Comparison of ENCODE assay signal across 24 cellular contexts in genomic region chr12:103973909-103974308, GRCh38. TPM values are rescaled to one million over a fixed set of nuclear protein-coding genes. Genes with fewer than 3 reads are reported as not detected.
DNase-seq lines count a peak whose midpoint lies in the region; ATAC-seq, FAIRE-seq and TF ChIP-seq lines count a peak whose summit lies in the region.
"Had no signal": no experiment of that assay in that cellular context is flagged by ENCODE, and none has a peak within 500 bp of the region (broad histone marks: within the 10 kb centered on the region; RNA-seq: fewer than 3 reads in every experiment).

No MANE protein-coding gene starts in this region.

- no peak overlapping the region for H3K4me3 Mint-ChIP-seq in activated naive CD4-positive, alpha-beta T cell treated with anti-CD3 and anti-CD28 coated beads, Interleukin-2, amount 50 U/mL, for 24 hours
- no peak overlapping the region for H3K4me3 Mint-ChIP-seq in activated naive CD4-positive, alpha-beta T cell treated with anti-CD3 and anti-CD28 coated beads for 36 hours
- H3K4me3 Mint-ChIP-seq in endodermal cell (no peak overlapping the region), type B pancreatic cell (no peak overlapping the region)
- H3K4me3 Mint-ChIP-seq: HFFc6, T-cell had no signal

- H3K9ac ChIP-seq in K562 (ENCODE audit: insufficient read depth in 1 of 2, low read depth in 2 of 2, low read length in 2 of 2) (no peak overlapping the region), endodermal cell (ENCODE audit: extremely low read depth, low read length, poor library complexity, severe bottlenecking) (no peak overlapping the region)

- no peak for TF ChIP-seq RAD21 in K562 (CRISPR knock-in tag; conservative IDR thresholded peaks at IDR 0.05 in 1 of 2, IDR thresholded peaks at IDR 0.05 in 1 of 2)

- peaks cover 21 to 22% of the 10 kb centered on the region in 2 experiments; a peak in 4 of 5 replicates for H3K4me1 ChIP-seq in K562 (replicated peaks in 1 of 2; ENCODE audit: control insufficient read depth in 2 of 2, insufficient read depth in 2 of 2, low read length in 2 of 2)
- H3K4me1 ChIP-seq in endodermal cell (ENCODE audit: control insufficient read depth, insufficient read depth, low read length), result peaks cover 5% of the 10 kb centered on the region

- H3K36me3 ChIP-seq in K562 (ENCODE audit: control insufficient read depth, insufficient read depth, low read length) (peaks cover 71% of the 10 kb centered on the region), endodermal cell (ENCODE audit: control insufficient read depth, insufficient read depth, low read length) (peaks cover 56% of the 10 kb centered on the region)

- no peak for TF ChIP-seq POLR2A in K562 (conservative IDR thresholded peaks at IDR 0.05)

- no TSS peak for BruUV-seq in K562 (replicated peaks; lab: Mats Ljungman, UMichigan)

- peaks cover 63% of the 10 kb centered on the region for H3K4me1 Mint-ChIP-seq in activated naive CD4-positive, alpha-beta T cell treated with anti-CD3 and anti-CD28 coated beads, Interleukin-2, amount 50 U/mL, for 24 hours
- H3K4me1 Mint-ChIP-seq in activated naive CD4-positive, alpha-beta T cell treated with anti-CD3 and anti-CD28 coated beads for 36 hours (ENCODE audit: low read depth), result peaks cover 37% of the 10 kb centered on the region
- H3K4me1 Mint-ChIP-seq in endodermal cell, result peaks cover 20% of the 10 kb centered on the region
- H3K4me1 Mint-ChIP-seq in type B pancreatic cell (ENCODE audit: unreplicated experiment), result peaks cover 5% of the 10 kb centered on the region

- H4K20me1 ChIP-seq in K562 (replicated peaks; ENCODE audit: control insufficient read depth, insufficient read depth, low read length), result no peaks in the 10 kb centered on the region; the same call in 1 of the 2 replicates

- peaks cover 89% of the 10 kb centered on the region for H3K79me2 ChIP-seq in K562 (ENCODE audit: control insufficient read depth, insufficient read depth, low read length)

- CTCF ChIA-PET in activated naive CD4-positive, alpha-beta T cell treated with anti-CD3 and anti-CD28 coated beads for 36 hours (lab: Charles Lee), result interaction anchor here (0.6 to 1.5 kb wide), 4 partner anchors 42 to 135 kb away, joined by 3 to 4 read pairs (median 3); no protein-coding TSS in a partner anchor
- CTCF ChIA-PET in K562 (lab: Yijun Ruan, JAX; ENCODE audit: low intra/inter-chr PET ratio), result no interaction called here

- intact Hi-C loops in activated naive CD4-positive, alpha-beta T cell treated with anti-CD3 and anti-CD28 coated beads for 36 hours (cut with micrococcal nuclease), result no loop called here
- intact Hi-C loops in K562 (cut with micrococcal nuclease), result no loop called here

- FAIRE-seq in K562 (lab: Jason Lieb, UNC), result no peak
- FAIRE-seq: GM12892, H54, RCC 7860 had no signal

- no peak overlapping the region for H3K27ac ChIP-seq in K562 (ENCODE audit: extremely low read depth, low read depth, low read length)
- no peak overlapping the region for H3K27ac ChIP-seq in endodermal cell (ENCODE audit: low read depth, low read length)

- 50% methylated on average over 2 of the region's 2 CpGs for WGBS in K562 (ENCODE audit: insufficient coverage, low coverage, missing lambda C conversion rate)
- WGBS in endodermal cell (ENCODE audit: insufficient coverage in 1 of 2, insufficient read length in 1 of 2), 2 experiments, result 63% methylated on average over 2 of the region's 2 CpGs; no CpG with 5 or more reads in 1 of the 2 experiments

- ATAC-seq in K562 (peak; percentile 17; the same call in 1 of the 3 replicates), HG03175 (IDR thresholded peaks at IDR 0.05; ENCODE audit: unreplicated experiment) (no peak)
- ATAC-seq: T-cell had no signal

- peak overlapping the region; percentile 59 for H3K27ac Mint-ChIP-seq in activated naive CD4-positive, alpha-beta T cell treated with anti-CD3 and anti-CD28 coated beads, Interleukin-2, amount 50 U/mL, for 24 hours
- H3K27ac Mint-ChIP-seq in activated naive CD4-positive, alpha-beta T cell treated with anti-CD3 and anti-CD28 coated beads for 36 hours, result no peak overlapping the region
- H3K27ac Mint-ChIP-seq in endodermal cell, result peak overlapping the region; percentile 52
- peak overlapping the region; percentile 58 for H3K27ac Mint-ChIP-seq in type B pancreatic cell
- H3K27ac Mint-ChIP-seq: HFFc6, T-cell had no signal

- no peaks in the 10 kb centered on the region for H3K9me3 Mint-ChIP-seq in activated naive CD4-positive, alpha-beta T cell treated with anti-CD3 and anti-CD28 coated beads, Interleukin-2, amount 50 U/mL, for 24 hours
- no peaks in the 10 kb centered on the region for H3K9me3 Mint-ChIP-seq in activated naive CD4-positive, alpha-beta T cell treated with anti-CD3 and anti-CD28 coated beads for 36 hours
- H3K9me3 Mint-ChIP-seq in endodermal cell, result peaks cover 2% of the 10 kb centered on the region
- no peaks in the 10 kb centered on the region for H3K9me3 Mint-ChIP-seq in type B pancreatic cell
- H3K9me3 Mint-ChIP-seq: CD4-positive, alpha-beta memory T cell; HFFc6; T-cell had no signal

- H3K27me3 Mint-ChIP-seq in activated naive CD4-positive, alpha-beta T cell treated with anti-CD3 and anti-CD28 coated beads, Interleukin-2, amount 50 U/mL, for 24 hours, result no peaks in the 10 kb centered on the region
- H3K27me3 Mint-ChIP-seq in activated naive CD4-positive, alpha-beta T cell treated with anti-CD3 and anti-CD28 coated beads for 36 hours (ENCODE audit: low read depth), result no peaks in the 10 kb centered on the region
- H3K27me3 Mint-ChIP-seq in endodermal cell (ENCODE audit: insufficient read depth) (no peaks in the 10 kb centered on the region), type B pancreatic cell (no peaks in the 10 kb centered on the region)
- H3K27me3 Mint-ChIP-seq: CD4-positive, alpha-beta memory T cell; T-cell had no signal

- no peak overlapping the region for H3K4me3 ChIP-seq in K562
- H3K4me3 ChIP-seq in endodermal cell (ENCODE audit: low read length), result no peak overlapping the region

- POLR2A ChIA-PET in K562 (lab: Yijun Ruan, JAX), result interaction anchor here (0.9 to 2.2 kb wide), 4 partner anchors 8 to 23 kb away, joined by 4 to 15 read pairs (median 6); partner anchors contain the start of gene TDG

- no peak for TF ChIP-seq EP300 in K562 (IDR thresholded peaks at IDR 0.05; ENCODE audit: low read length)

- in situ Hi-C loops in K562 (cut with MboI), result no loop called here

- H3K9me1 ChIP-seq in K562 (ENCODE audit: control insufficient read depth, insufficient read depth, low read length), result peaks cover 2% of the 10 kb centered on the region

- H3K4me2 ChIP-seq in K562 (ENCODE audit: insufficient read depth, low read length), result no peak overlapping the region

- H3K9me3 ChIP-seq in K562 (replicated peaks; ENCODE audit: control insufficient read depth, insufficient read depth, low read depth, low read length), result no peaks in the 10 kb centered on the region
- no peaks in the 10 kb centered on the region for H3K9me3 ChIP-seq in endodermal cell (ENCODE audit: control insufficient read depth, low read length)

- H2AFZ ChIP-seq in K562 (ENCODE audit: low read depth, low read length), result no peak overlapping the region

- H3K27me3 ChIP-seq in K562 (ENCODE audit: control insufficient read depth in 2 of 2, insufficient read depth in 2 of 2, low read length in 2 of 2), result no peaks in the 10 kb centered on the region
- H3K27me3 ChIP-seq in endodermal cell (ENCODE audit: control insufficient read depth, insufficient read depth, low read length, poor library complexity, severe bottlenecking), result no peaks in the 10 kb centered on the region

- no peak for TF ChIP-seq CTCF in K562 (IDR thresholded peaks at IDR 0.05 in 2 of 3, conservative IDR thresholded peaks at IDR 0.05 in 1 of 3; ENCODE audit: insufficient read depth in 2 of 3, low read depth in 1 of 3, low read length in 3 of 3)
- TF ChIP-seq CTCF in endodermal cell (conservative IDR thresholded peaks at IDR 0.05), result no peak
- TF ChIP-seq CTCF in type B pancreatic cell (conservative IDR thresholded peaks at IDR 0.05), result no peak

- H3K36me3 Mint-ChIP-seq in activated naive CD4-positive, alpha-beta T cell treated with anti-CD3 and anti-CD28 coated beads, Interleukin-2, amount 50 U/mL, for 24 hours, result peaks cover 7% of the 10 kb centered on the region
- H3K36me3 Mint-ChIP-seq in activated naive CD4-positive, alpha-beta T cell treated with anti-CD3 and anti-CD28 coated beads for 36 hours (ENCODE audit: low read depth), result peaks cover 21% of the 10 kb centered on the region
- H3K36me3 Mint-ChIP-seq in endodermal cell (ENCODE audit: low read depth) (peaks cover 45% of the 10 kb centered on the region), type B pancreatic cell (peaks cover 30% of the 10 kb centered on the region)

- no peak for DNase-seq in activated naive CD4-positive, alpha-beta T cell treated with anti-CD3 and anti-CD28 coated beads for 36 hours
- DNase-seq in K562 (ENCODE audit: extremely low read depth in 1 of 4, low spot score in 3 of 4) (no peak), endodermal cell (no peak), type B pancreatic cell (ENCODE audit: extremely low spot score, unreplicated experiment) (no peak), AML-193 (lab: John Stamatoyannopoulos, UW) (no peak), NCI-H748 treated with DMSO at 0.1 percent for 48 hours (lab: John Stamatoyannopoulos, UW) (no peak)
- DNase-seq: C1 segment of cervical spinal cord; CD4-positive, alpha-beta memory T cell; COR-L47; DMS79; HFFc6; IMR-90; NCI-H1048; NCI-H1417; NCI-H1694; NCI-H2029 treated with DMSO at 0.1 percent for 48 hours; NCI-H446 treated with DMSO at 0.1 percent for 48 hours; NCI-H69; T-cell had no signal

RNA-seq across cellular contexts. Expression of gene TDG, which starts 8.2 kb away (rescaled TPM):
- total RNA-seq in activated naive CD4-positive, alpha-beta T cell treated with anti-CD3 and anti-CD28 coated beads for 36 hours, result 10 to 100 TPM; 18.0 to 19.3 TPM
- 34.2 and 96.2 TPM in 2 replicates for total RNA-seq in K562 (2011; cell fraction: chromatin; rRNA removed; ENCODE audit: low replicate concordance)
- 23.2 and 24.1 TPM in 2 replicates for total RNA-seq in K562 (2011; cell fraction: nucleolus; rRNA removed)
- 45.8 and 68.9 TPM in 2 replicates for total RNA-seq in K562 (2011; cell fraction: nucleoplasm; rRNA removed)
- total RNA-seq in K562 (2014; rRNA removed) (50.8 and 56.8 TPM in 2 replicates), K562 (2014; rRNA removed; fragmentation: Illumina TruSeq; extraction: Trizol) (67.3 and 80.5 TPM in 2 replicates), K562 (2015; rRNA removed; fragmentation: Illumina TruSeq; extraction: Trizol) (65.7 and 70.3 TPM in 2 replicates), K562 (2021) (57.9 and 62.7 TPM in 2 replicates), endodermal cell (10 to 100 TPM; 53.4 to 58.1 TPM), type B pancreatic cell (ENCODE audit: low replicate concordance) (40.1 and 43.6 TPM in 2 replicates)
- polyA plus RNA-seq in K562 (2011; rRNA removed) (50.8 and 73.3 TPM in 2 replicates), K562 (2014; fragmentation: Illumina TruSeq; extraction: Trizol) (69.8 and 77.2 TPM in 2 replicates), K562 (2014; fragmentation: Nextera tagmentation; extraction: Ambion mirVana) (10 to 100 TPM; 37.6 to 49.0 TPM), K562 (2014; rRNA removed) (62.1 and 64.0 TPM in 2 replicates)
- polyA plus RNA-seq in K562 (2011; cell fraction: cytosol; rRNA removed), result 15.6 and 25.0 TPM in 2 replicates
- polyA plus RNA-seq in K562 (2011; cell fraction: nucleus; rRNA removed), result 52.3 and 89.0 TPM in 2 replicates
- polyA plus RNA-seq in K562 (2012), result 33.5 and 43.1 TPM in 2 replicates
- polyA minus RNA-seq in K562 (2011; rRNA and poly(A)+ RNA removed), result 97.2 and 98.8 TPM in 2 replicates
- 22.7 and 32.0 TPM in 2 replicates for polyA minus RNA-seq in K562 (2011; cell fraction: cytosol; rRNA and poly(A)+ RNA removed)
- 22.6 and 41.0 TPM in 2 replicates for polyA minus RNA-seq in K562 (2011; cell fraction: nucleus; rRNA and poly(A)+ RNA removed)
- polyA plus RNA-seq in endodermal cell (2013, experiment 1 of 2), result 58.7 TPM
- 58.3 TPM for polyA plus RNA-seq in endodermal cell (2013, experiment 2 of 2)

RNA-seq across cellular contexts. Expression of gene HSP90B1, which starts 43.7 kb away (rescaled TPM):
- total RNA-seq in activated naive CD4-positive, alpha-beta T cell treated with anti-CD3 and anti-CD28 coated beads for 36 hours, result 100 to 1,000 TPM; 392 to 418 TPM
- 572 and 2,771 TPM in 2 replicates for total RNA-seq in K562 (2011; cell fraction: chromatin; rRNA removed; ENCODE audit: low replicate concordance)
- total RNA-seq in K562 (2011; cell fraction: nucleolus; rRNA removed), result 491 and 843 TPM in 2 replicates
- total RNA-seq in K562 (2011; cell fraction: nucleoplasm; rRNA removed), result 1,092 and 1,338 TPM in 2 replicates
- total RNA-seq in K562 (2014; rRNA removed), result 389 and 400 TPM in 2 replicates
- 604 and 619 TPM in 2 replicates for total RNA-seq in K562 (2014; rRNA removed; fragmentation: Illumina TruSeq; extraction: Trizol)
- 602 and 611 TPM in 2 replicates for total RNA-seq in K562 (2015; rRNA removed; fragmentation: Illumina TruSeq; extraction: Trizol)
- total RNA-seq in K562 (2021), result 453 and 469 TPM in 2 replicates
- 593 and 719 TPM in 2 replicates for polyA plus RNA-seq in K562 (2011; rRNA removed)
- 64.5 and 201 TPM in 2 replicates for polyA plus RNA-seq in K562 (2011; cell fraction: cytosol; rRNA removed)
- polyA plus RNA-seq in K562 (2011; cell fraction: nucleus; rRNA removed), result 335 and 665 TPM in 2 replicates
- 452 and 478 TPM in 2 replicates for polyA plus RNA-seq in K562 (2012)
- polyA plus RNA-seq in K562 (2014; fragmentation: Illumina TruSeq; extraction: Trizol), result 541 and 657 TPM in 2 replicates
- polyA plus RNA-seq in K562 (2014; fragmentation: Nextera tagmentation; extraction: Ambion mirVana), result 100 to 1,000 TPM; 196 to 235 TPM
- 528 and 557 TPM in 2 replicates for polyA plus RNA-seq in K562 (2014; rRNA removed)
- 606 and 720 TPM in 2 replicates for polyA minus RNA-seq in K562 (2011; rRNA and poly(A)+ RNA removed)
- 134 and 144 TPM in 2 replicates for polyA minus RNA-seq in K562 (2011; cell fraction: cytosol; rRNA and poly(A)+ RNA removed)
- polyA minus RNA-seq in K562 (2011; cell fraction: nucleus; rRNA and poly(A)+ RNA removed), result 199 and 484 TPM in 2 replicates
- 1,000 to 10,000 TPM; 1,047 to 1,509 TPM for total RNA-seq in endodermal cell
- 642 TPM for polyA plus RNA-seq in endodermal cell (2013, experiment 1 of 2)
- polyA plus RNA-seq in endodermal cell (2013, experiment 2 of 2), result 723 TPM
- total RNA-seq in type B pancreatic cell (ENCODE audit: low replicate concordance), result 832 and 967 TPM in 2 replicates
